ENCODE assay signal across 30 cellular contexts in genomic region chr15:71072423-71072822, GRCh38.
"Had no signal": no experiment of that assay in that cellular context is flagged by ENCODE, and none has a peak within 500 bp of the region (broad histone marks: within the 10 kb centered on the region; RNA-seq: fewer than 3 reads in every experiment).

No MANE protein-coding gene starts in this region.

- DNase-seq: activated CD4-positive, alpha-beta memory T cell treated with anti-CD3 and anti-CD28 coated beads, Interleukin-2, amount 10 ng/mL, durations not matched to agents 7 days and 5 days; activated CD4-positive, alpha-beta T cell treated with anti-CD3 and anti-CD28 coated beads for 1 hour; activated CD4-positive, alpha-beta T cell treated with anti-CD3 and anti-CD28 coated beads for 4 hours; activated CD4-positive, alpha-beta T cell treated with anti-CD3 and anti-CD28 coated beads, Interleukin-2, amount 10 ng/mL, durations not matched to agents 7 days and 5 days; activated CD4-positive, alpha-beta T cell treated with anti-CD3 and anti-CD28 coated beads, Interleukin-2, amount 50 U/mL, for 4 hours; activated CD8-positive, alpha-beta memory T cell treated with anti-CD3 and anti-CD28 coated beads, Interleukin-2, amount 50 U/mL, for 48 hours; activated gamma-delta T cell; activated naive CD4-positive, alpha-beta T cell; activated naive CD4-positive, alpha-beta T cell treated with anti-CD3 and anti-CD28 coated beads, Interleukin-2, amount 10 ng/mL, durations not matched to agents 7 days and 5 days; activated naive CD8-positive, alpha-beta T cell treated with anti-CD3 and anti-CD28 coated beads, Interleukin-2, amount 10 ng/mL, durations not matched to agents 7 days and 5 days; activated T-cell treated with anti-CD3 and anti-CD28 coated beads for 4 hours; activated T-cell treated with anti-CD3 and anti-CD28 coated beads, Interleukin-2, amount 50 U/mL, for 24 hours; activated T-cell treated with anti-CD3 and anti-CD28 coated beads, Interleukin-2, amount 50 U/mL, for 72 hours; anterior cingulate cortex; brain microvascular endothelial cell; dorsolateral prefrontal cortex; effector memory CD4-positive, alpha-beta T cell; endodermal cell; erythroblast; foreskin keratinocyte; gastrocnemius medialis; glutamatergic neuron; heart left ventricle; T-helper 17 cell; T1000 had no signal

- FAIRE-seq: astrocyte, bronchial epithelial cell had no signal

- H3K27me3 ChIP-seq: brain microvascular endothelial cell, dorsolateral prefrontal cortex, esophagus muscularis mucosa, foreskin keratinocyte, gastrocnemius medialis, heart left ventricle had no signal

- H3K27ac ChIP-seq: brain microvascular endothelial cell, coronary artery, dorsolateral prefrontal cortex, esophagus muscularis mucosa, foreskin keratinocyte, gastrocnemius medialis, heart left ventricle had no signal

- H3K36me3 ChIP-seq: brain microvascular endothelial cell, esophagus muscularis mucosa, gastrocnemius medialis, heart left ventricle had no signal

- ATAC-seq: activated naive CD4-positive, alpha-beta T cell treated with anti-CD3 and anti-CD28 coated beads, Interleukin-2, amount 50 U/mL, for 72 hours; activated T-cell treated with anti-CD3 and anti-CD28 coated beads, Interleukin-2, amount 50 U/mL, for 72 hours; foreskin keratinocyte; gastrocnemius medialis; heart left ventricle; T-helper 17 cell had no signal

- H3K4me3 ChIP-seq: coronary artery, dorsolateral prefrontal cortex, esophagus muscularis mucosa, gastrocnemius medialis, heart left ventricle had no signal

- H3K9me3 ChIP-seq: esophagus muscularis mucosa, gastrocnemius medialis had no signal

- H3K4me1 ChIP-seq: esophagus muscularis mucosa, gastrocnemius medialis, heart left ventricle had no signal
